In genomic region chr3:18237251-18238005, GRCh38 we compare ENCODE assay signal across 9 cellular contexts.
DNase-seq lines count a peak whose midpoint lies in the region; ATAC-seq, FAIRE-seq and TF ChIP-seq lines count a peak whose summit lies in the region.
"Had no signal": no experiment of that assay in that cellular context is flagged by ENCODE, and none has a peak within 500 bp of the region (broad histone marks: within the 10 kb centered on the region; RNA-seq: fewer than 3 reads in every experiment).

No MANE protein-coding gene starts in this region.

- H3K27me3 Mint-ChIP-seq in astrocyte (ENCODE audit: low read depth, unreplicated experiment) = peaks cover 4% of the 10 kb centered on the region
- peaks cover 6 to 33% of the 10 kb centered on the region in 2 donors for H3K27me3 Mint-ChIP-seq in CD8-positive, alpha-beta memory T cell

- CTCF ChIA-PET in CD8-positive, alpha-beta memory T cell (lab: Charles Lee) = no interaction called here

- POLR2A ChIA-PET in CD8-positive, alpha-beta memory T cell (lab: Charles Lee) = no interaction called here

- TF ChIP-seq CTCF in astrocyte (IDR thresholded peaks at IDR 0.05; ENCODE audit: insufficient read depth, low read depth, low read length) (no peak), GM20000 (IDR thresholded peaks at IDR 0.05; ENCODE audit: extremely low read depth, missing control alignments) (no peak)

- no peaks in the 10 kb centered on the region for H3K79me2 ChIP-seq in astrocyte (ENCODE audit: insufficient read depth, low read length)

- H3K9me3 ChIP-seq in astrocyte (ENCODE audit: insufficient read depth, low read depth, low read length) = no peaks in the 10 kb centered on the region
- no peaks in the 10 kb centered on the region for H3K9me3 ChIP-seq in CD8-positive, alpha-beta memory T cell (ENCODE audit: low read length)

- H3K27ac Mint-ChIP-seq in astrocyte (ENCODE audit: unreplicated experiment) = no peak overlapping the region
- H3K27ac Mint-ChIP-seq in CD8-positive, alpha-beta memory T cell = no peak overlapping the region
- H3K27ac Mint-ChIP-seq: activated naive CD4-positive, alpha-beta T cell treated with anti-CD3 and anti-CD28 coated beads, Interleukin-2, amount 50 U/mL, for 24 hours had no signal

- H3K9ac ChIP-seq in astrocyte (ENCODE audit: low read length) = no peak overlapping the region

- H3K27me3 ChIP-seq in astrocyte (ENCODE audit: insufficient read depth, low read length) = peaks cover 2% of the 10 kb centered on the region
- no peaks in the 10 kb centered on the region for H3K27me3 ChIP-seq in CD8-positive, alpha-beta memory T cell (ENCODE audit: insufficient read depth, low read length, poor library complexity, severe bottlenecking)

- ATAC-seq in GM19463 (IDR thresholded peaks at IDR 0.05; ENCODE audit: unreplicated experiment) (peak; percentile 89), HG03460 (IDR thresholded peaks at IDR 0.05; ENCODE audit: unreplicated experiment) (peak; percentile 88)

- H3K4me1 Mint-ChIP-seq in astrocyte (ENCODE audit: low read depth, unreplicated experiment) = peaks cover 5% of the 10 kb centered on the region
- H3K4me1 Mint-ChIP-seq in CD8-positive, alpha-beta memory T cell = no peaks in the 10 kb centered on the region
- H3K4me1 Mint-ChIP-seq: activated naive CD4-positive, alpha-beta T cell treated with anti-CD3 and anti-CD28 coated beads, Interleukin-2, amount 50 U/mL, for 24 hours had no signal

- H3K4me3 ChIP-seq in astrocyte (ENCODE audit: insufficient read depth, low read depth, low read length) = no peak overlapping the region
- H3K4me3 ChIP-seq in CD8-positive, alpha-beta memory T cell (ENCODE audit: low read length) = no peak overlapping the region

- no peaks in the 10 kb centered on the region for H3K36me3 ChIP-seq in astrocyte (ENCODE audit: insufficient read depth, low read length)
- no peaks in the 10 kb centered on the region for H3K36me3 ChIP-seq in CD8-positive, alpha-beta memory T cell (ENCODE audit: insufficient read depth, low read length)

- H3K9me3 Mint-ChIP-seq in astrocyte (ENCODE audit: unreplicated experiment) = no peaks in the 10 kb centered on the region
- H3K9me3 Mint-ChIP-seq in CD8-positive, alpha-beta memory T cell = no peaks in the 10 kb centered on the region
- H3K9me3 Mint-ChIP-seq: activated naive CD4-positive, alpha-beta T cell treated with anti-CD3 and anti-CD28 coated beads, Interleukin-2, amount 50 U/mL, for 24 hours had no signal

- FAIRE-seq in astrocyte (lab: Jason Lieb, UNC) = peak; percentile 29

- H3K4me2 ChIP-seq in astrocyte (ENCODE audit: low read length) = peak overlapping the region; percentile 66

- H2AFZ ChIP-seq in astrocyte (ENCODE audit: low read depth, low read length) = no peak overlapping the region

- peaks cover 24% of the 10 kb centered on the region for H3K4me1 ChIP-seq in astrocyte (ENCODE audit: insufficient read depth, low read length)
- no peaks in the 10 kb centered on the region for H3K4me1 ChIP-seq in CD8-positive, alpha-beta memory T cell (ENCODE audit: insufficient read depth, low read length)

- no peak overlapping the region for H3K27ac ChIP-seq in astrocyte (ENCODE audit: low read depth, low read length)
- no peak overlapping the region for H3K27ac ChIP-seq in CD8-positive, alpha-beta memory T cell (ENCODE audit: low read depth, low read length)

- peak; percentile 41 for DNase-seq in EH (ENCODE audit: low read depth)
- DNase-seq in astrocyte (ENCODE audit: low read depth) = peak; percentile 81
- no peak for DNase-seq in stimulated activated CD4-positive, alpha-beta T cell treated with anti-CD3 and anti-CD28 coated beads, Interleukin-4, amount 100 ng/mL, for 4 hours
- DNase-seq in GM20000 (ENCODE audit: low spot score) = no peak
- no peak for DNase-seq in CD8-positive, alpha-beta memory T cell
- no peak for DNase-seq in hippocampal formation (lab: John Stamatoyannopoulos, UW)

- H3K36me3 Mint-ChIP-seq in astrocyte (ENCODE audit: low read depth, unreplicated experiment) = no peaks in the 10 kb centered on the region
- peaks cover 0 to 2% (median 0%) of the 10 kb centered on the region in 3 donors for H3K36me3 Mint-ChIP-seq in CD8-positive, alpha-beta memory T cell
- H3K36me3 Mint-ChIP-seq: activated naive CD4-positive, alpha-beta T cell treated with anti-CD3 and anti-CD28 coated beads, Interleukin-2, amount 50 U/mL, for 24 hours had no signal

- no peaks in the 10 kb centered on the region for H4K20me1 ChIP-seq in astrocyte (ENCODE audit: insufficient read depth, low read length)

- no peak overlapping the region for H3K4me3 Mint-ChIP-seq in astrocyte (ENCODE audit: unreplicated experiment)
- H3K4me3 Mint-ChIP-seq in CD8-positive, alpha-beta memory T cell = no peak overlapping the region
- H3K4me3 Mint-ChIP-seq: activated naive CD4-positive, alpha-beta T cell treated with anti-CD3 and anti-CD28 coated beads, Interleukin-2, amount 50 U/mL, for 24 hours had no signal

Comparison
In these comparisons a context has a peak if more than half of its experiments do, and no peak if none do; other contexts are left out.
1. DNase-seq: peak in EH (single experiment) and astrocyte (single experiment); none in stimulated activated CD4-positive, alpha-beta T cell treated with anti-CD3 and anti-CD28 coated beads, Interleukin-4, amount 100 ng/mL, for 4 hours (0 of 2), GM20000 (single experiment), CD8-positive, alpha-beta memory T cell (0 of 5) and hippocampal formation (0 of 2).